ENCODE assay signal across 8 cellular contexts in the genomic region with DNA sequence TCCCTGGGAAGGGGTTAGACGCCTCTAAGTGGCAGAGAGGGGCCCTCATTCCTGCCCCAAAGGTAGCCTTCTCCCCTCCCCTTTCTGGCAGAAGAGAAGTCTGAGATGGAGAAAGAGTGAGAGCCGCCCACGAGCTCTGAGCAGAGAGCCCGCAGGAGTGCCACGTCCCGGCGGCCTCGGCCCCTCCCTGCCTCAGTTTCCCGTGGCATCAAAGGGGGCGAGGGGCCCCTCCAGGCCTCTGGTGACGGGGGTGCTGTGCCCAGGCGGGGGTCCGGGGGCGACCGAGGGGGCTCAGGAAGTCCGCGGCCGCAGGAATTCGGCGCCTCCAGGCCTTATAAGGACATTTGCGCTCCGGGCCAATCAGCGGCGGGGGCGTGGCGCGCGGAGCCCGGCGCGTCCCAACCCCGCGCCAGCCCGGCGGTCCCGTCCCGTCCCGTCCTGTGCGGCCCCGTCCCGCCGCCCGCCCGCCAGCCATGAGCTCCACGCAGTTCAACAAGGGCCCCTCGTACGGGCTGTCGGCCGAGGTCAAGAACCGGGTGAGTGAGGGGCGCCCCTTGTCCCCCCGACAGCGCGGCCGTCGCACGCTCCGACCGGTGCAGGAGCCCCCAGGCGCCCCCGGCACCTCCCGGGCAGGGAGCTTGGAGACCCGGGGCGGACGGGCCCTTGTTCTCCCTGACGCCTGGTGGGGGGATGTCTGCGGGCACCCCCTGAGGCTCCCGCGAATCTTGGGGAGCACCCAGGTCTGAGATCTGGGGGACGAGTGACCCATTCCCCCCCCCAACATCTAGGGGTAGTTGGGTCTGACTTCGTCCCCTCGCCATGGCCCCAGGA. TPM values are rescaled to one million over a fixed set of nuclear protein-coding genes. Genes with fewer than 3 reads are reported as not detected.
DNase-seq lines count a peak whose midpoint lies in the region; ATAC-seq and TF ChIP-seq lines count a peak whose summit lies in the region.

CNN2 (plus strand) TSS at position 420 of the 831 bp plus-strand sequence; CDS start at position 474, 54 bp downstream.

- ATAC-seq in GM19397 (IDR thresholded peaks at IDR 0.05; ENCODE audit: unreplicated experiment) (peak; percentile 55), GM19328 (IDR thresholded peaks at IDR 0.05; ENCODE audit: unreplicated experiment) (no peak)

- POLR2A ChIA-PET in BJ (lab: Charles Lee) = interaction anchor here (1.0 to 1.5 kb wide), 3 partner anchors 13 to 243 kb away, joined by 3 to 8 read pairs (median 4); partner anchors contain the start of genes ABCA7 and CIRBP

- H3K36me3 ChIP-seq in BJ (ENCODE audit: control insufficient read depth, insufficient read depth, low read length) = peaks cover 7% of the 10 kb centered on the region
- H3K36me3 ChIP-seq in KMS-11 (ENCODE audit: insufficient read depth) = no peaks in the 10 kb centered on the region

- no peaks in the 10 kb centered on the region for H3K27me3 ChIP-seq in BJ (ENCODE audit: control insufficient read depth, insufficient read depth, low read length)
- no peaks in the 10 kb centered on the region for H3K27me3 ChIP-seq in KMS-11 (ENCODE audit: insufficient read depth, low read depth)

- H2AFZ ChIP-seq in KMS-11 (ENCODE audit: low read depth) = peak within 1 kb of the TSS; percentile 65; the same call in 1 of the 2 replicates

- H3K27ac ChIP-seq in KMS-11 (peak within 1 kb of the TSS; percentile 38), caudate nucleus (ENCODE audit: low read depth, low read length) (peak within 1 kb of the TSS; percentile 36)

- H3K79me2 ChIP-seq in KMS-11 (ENCODE audit: insufficient read depth, low read depth) = peaks cover 8% of the 10 kb centered on the region; the same call in 1 of the 2 replicates

- TF ChIP-seq CTCF in BJ (IDR thresholded peaks at IDR 0.05; ENCODE audit: insufficient read depth, low read depth, low read length) (no peak), KMS-11 (conservative IDR thresholded peaks at IDR 0.05; ENCODE audit: low read depth, low read length) (no peak)

- DNase-seq in BJ (ENCODE audit: low read depth) (no peak), UCSD-AML1 (lab: John Stamatoyannopoulos, UW; ENCODE audit: unreplicated experiment) (peak; percentile 82), caudate nucleus (lab: John Stamatoyannopoulos, UW) (peak in 3 of 61 donors; percentile 12 to 17 (median 14)), iris pigment epithelial cell (ENCODE audit: low read depth) (peak; percentile 78)
- peak; percentile 44 to 58 for DNase-seq in stimulated activated CD4-positive, alpha-beta T cell treated with anti-CD3 and anti-CD28 coated beads, Interleukin-15, amount 100 ng/mL, for 1 hour (ENCODE audit: low read depth in 1 of 2, low spot score in 1 of 2)

- CTCF ChIA-PET in BJ (lab: Yijun Ruan, JAX) = interaction anchor here (0.6 to 1.7 kb wide), 6 partner anchors 11 to 242 kb away, joined by 3 to 6 read pairs (median 3); partner anchors contain the start of gene ABCA7

- peak within 1 kb of the TSS; percentile 29; the same call in 1 of the 2 replicates for H3K9ac ChIP-seq in KMS-11

- H3K4me2 ChIP-seq in KMS-11 = peak within 1 kb of the TSS; percentile 80

- no peaks in the 10 kb centered on the region for H4K20me1 ChIP-seq in KMS-11 (ENCODE audit: insufficient read depth)

- H3K4me1 ChIP-seq in KMS-11 (ENCODE audit: low read depth, poor library complexity, severe bottlenecking) = peaks cover 39% of the 10 kb centered on the region

- peak within 1 kb of the TSS; percentile 96 for H3K4me3 ChIP-seq in BJ (ENCODE audit: low read depth, low read length)
- H3K4me3 ChIP-seq in KMS-11 (IDR thresholded peaks at IDR 0.05; ENCODE audit: insufficient read depth, low read depth, low read length) = no peak within 1 kb of the TSS

RNA-seq across cellular contexts. Expression of gene CNN2, which starts in this region (rescaled TPM):
- polyA plus RNA-seq in BJ (2011; rRNA removed) = 315 and 529 TPM in 2 replicates
- 851 and 853 TPM in 2 replicates for polyA minus RNA-seq in BJ (2011; rRNA and poly(A)+ RNA removed)
